Comparison of ENCODE assay signal across 17 cellular contexts in genomic region chr15:55230051-55230670, GRCh38. TPM values are rescaled to one million over a fixed set of nuclear protein-coding genes. Genes with fewer than 3 reads are reported as not detected.
DNase-seq lines count a peak whose midpoint lies in the region; ATAC-seq and TF ChIP-seq lines count a peak whose summit lies in the region.
"Had no signal": no experiment of that assay in that cellular context is flagged by ENCODE, and none has a peak within 500 bp of the region (broad histone marks: within the 10 kb centered on the region; RNA-seq: fewer than 3 reads in every experiment).

No MANE protein-coding gene starts in this region.

- intact Hi-C loops in upper lobe of right lung (cut with DNase I), result no loop called here

- TF ChIP-seq CTCF in upper lobe of right lung (IDR thresholded peaks at IDR 0.05), result no peak

- no peaks in the 10 kb centered on the region for H3K27me3 ChIP-seq in upper lobe of right lung
- H3K27me3 ChIP-seq: Peyer's patch, uterus had no signal

- no peak for ATAC-seq in stimulated activated naive CD8-positive, alpha-beta T cell treated with anti-CD3 and anti-CD28 coated beads, Interleukin-15, amount 100 ng/mL, for 72 hours
- ATAC-seq in upper lobe of right lung (peak; percentile 23), HG03521 (IDR thresholded peaks at IDR 0.05; ENCODE audit: unreplicated experiment) (no peak)

- H3K27ac Mint-ChIP-seq in stimulated activated naive CD8-positive, alpha-beta T cell treated with anti-CD3 and anti-CD28 coated beads, Interleukin-15, Interleukin-2, amounts not matched to agents 100 ng/mL and 50 ng/mL, for 24 hours, result peak overlapping the region; percentile 78
- H3K27ac Mint-ChIP-seq in stimulated activated naive CD8-positive, alpha-beta T cell treated with anti-CD3 and anti-CD28 coated beads, Interleukin-15, amount 100 ng/mL, for 72 hours, result peak overlapping the region in 1 of 2 donors; percentile 69
- peak overlapping the region; percentile 50 for H3K27ac Mint-ChIP-seq in activated naive CD8-positive, alpha-beta T cell
- peak overlapping the region; percentile 74 to 94 (median 91) for H3K27ac Mint-ChIP-seq in immature natural killer cell

- no peak for DNase-seq in stimulated activated naive CD8-positive, alpha-beta T cell treated with anti-CD3 and anti-CD28 coated beads, Interleukin-15, amount 100 ng/mL, for 72 hours
- DNase-seq in immature natural killer cell, result no peak
- DNase-seq in upper lobe of right lung, result no peak
- DNase-seq in NCI-H2029 treated with DMSO at 0.1 percent for 48 hours (lab: John Stamatoyannopoulos, UW), result no peak
- DNase-seq in effector CD4-positive, alpha-beta T cell, result no peak
- DNase-seq: activated CD4-positive, alpha-beta T cell treated with anti-CD3 and anti-CD28 coated beads, Interleukin-2, amount 50 U/mL, for 4 hours; activated naive CD4-positive, alpha-beta T cell treated with Interleukin-2 at 50 U/mL for 16 hours; KG1; mesendoderm; NCI-H1436 treated with DMSO at 0.1 percent for 48 hours; NCI-H524; Peyer's patch; posterior cingulate gyrus; uterus had no signal

- H3K36me3 Mint-ChIP-seq in stimulated activated naive CD8-positive, alpha-beta T cell treated with anti-CD3 and anti-CD28 coated beads, Interleukin-15, Interleukin-2, amounts not matched to agents 100 ng/mL and 50 ng/mL, for 24 hours (ENCODE audit: low read depth), result peaks cover 86% of the 10 kb centered on the region
- peaks cover 13% of the 10 kb centered on the region for H3K36me3 Mint-ChIP-seq in activated naive CD8-positive, alpha-beta T cell
- H3K36me3 Mint-ChIP-seq in immature natural killer cell, result peaks cover 7 to 35% (median 10%) of the 10 kb centered on the region in 3 donors

- H3K9me3 Mint-ChIP-seq in stimulated activated naive CD8-positive, alpha-beta T cell treated with anti-CD3 and anti-CD28 coated beads, Interleukin-15, Interleukin-2, amounts not matched to agents 100 ng/mL and 50 ng/mL, for 24 hours, result no peaks in the 10 kb centered on the region
- no peaks in the 10 kb centered on the region for H3K9me3 Mint-ChIP-seq in stimulated activated naive CD8-positive, alpha-beta T cell treated with anti-CD3 and anti-CD28 coated beads, Interleukin-15, amount 100 ng/mL, for 72 hours
- no peaks in the 10 kb centered on the region for H3K9me3 Mint-ChIP-seq in activated naive CD8-positive, alpha-beta T cell (ENCODE audit: low read depth)
- H3K9me3 Mint-ChIP-seq in immature natural killer cell, result no peaks in the 10 kb centered on the region

- no peak overlapping the region for H3K4me3 Mint-ChIP-seq in stimulated activated naive CD8-positive, alpha-beta T cell treated with anti-CD3 and anti-CD28 coated beads, Interleukin-15, Interleukin-2, amounts not matched to agents 100 ng/mL and 50 ng/mL, for 24 hours
- H3K4me3 Mint-ChIP-seq in stimulated activated naive CD8-positive, alpha-beta T cell treated with anti-CD3 and anti-CD28 coated beads, Interleukin-15, amount 100 ng/mL, for 72 hours, result no peak overlapping the region
- no peak overlapping the region for H3K4me3 Mint-ChIP-seq in activated naive CD8-positive, alpha-beta T cell
- peak overlapping the region; percentile 60 to 79 (median 77) for H3K4me3 Mint-ChIP-seq in immature natural killer cell

- no peaks in the 10 kb centered on the region for H3K4me1 ChIP-seq in upper lobe of right lung
- H3K4me1 ChIP-seq: Peyer's patch, uterus had no signal

- no peak overlapping the region for H3K27ac ChIP-seq in upper lobe of right lung
- H3K27ac ChIP-seq: Peyer's patch, uterus had no signal

- no peaks in the 10 kb centered on the region for H3K9me3 ChIP-seq in upper lobe of right lung
- H3K9me3 ChIP-seq: Peyer's patch, uterus had no signal

- H3K4me1 Mint-ChIP-seq in stimulated activated naive CD8-positive, alpha-beta T cell treated with anti-CD3 and anti-CD28 coated beads, Interleukin-15, Interleukin-2, amounts not matched to agents 100 ng/mL and 50 ng/mL, for 24 hours (ENCODE audit: low read depth), result peaks cover 40% of the 10 kb centered on the region
- peaks cover 34% of the 10 kb centered on the region for H3K4me1 Mint-ChIP-seq in stimulated activated naive CD8-positive, alpha-beta T cell treated with anti-CD3 and anti-CD28 coated beads, Interleukin-15, amount 100 ng/mL, for 72 hours
- peaks cover 15% of the 10 kb centered on the region for H3K4me1 Mint-ChIP-seq in activated naive CD8-positive, alpha-beta T cell (ENCODE audit: low read depth)
- H3K4me1 Mint-ChIP-seq in immature natural killer cell, result peaks cover 37 to 40% of the 10 kb centered on the region in 2 donors

- no peak overlapping the region for H3K4me3 ChIP-seq in upper lobe of right lung
- H3K4me3 ChIP-seq: Peyer's patch, uterus had no signal

- H3K36me3 ChIP-seq in upper lobe of right lung, result peaks cover 34% of the 10 kb centered on the region
- H3K36me3 ChIP-seq: Peyer's patch, uterus had no signal

- H3K27me3 Mint-ChIP-seq in stimulated activated naive CD8-positive, alpha-beta T cell treated with anti-CD3 and anti-CD28 coated beads, Interleukin-15, Interleukin-2, amounts not matched to agents 100 ng/mL and 50 ng/mL, for 24 hours, result no peaks in the 10 kb centered on the region
- no peaks in the 10 kb centered on the region for H3K27me3 Mint-ChIP-seq in stimulated activated naive CD8-positive, alpha-beta T cell treated with anti-CD3 and anti-CD28 coated beads, Interleukin-15, amount 100 ng/mL, for 72 hours
- H3K27me3 Mint-ChIP-seq in activated naive CD8-positive, alpha-beta T cell, result no peaks in the 10 kb centered on the region
- H3K27me3 Mint-ChIP-seq in immature natural killer cell (ENCODE audit: low read depth in 3 of 3), result no peaks in the 10 kb centered on the region

RNA-seq across cellular contexts. Expression of gene RSL24D1, which starts 33.4 kb away (rescaled TPM):
- polyA plus RNA-seq in immature natural killer cell, result 100 to 1,000 TPM in 2 of 3 donors, 10 to 100 TPM in 1; 76.2 to 123 (median 105) TPM
- 62.1 TPM for total RNA-seq in upper lobe of right lung

RNA-seq across cellular contexts. Expression of gene RAB27A, which starts 59.5 kb away (rescaled TPM):
- polyA plus RNA-seq in immature natural killer cell, result 100 to 1,000 TPM in 2 of 3 donors, 10 to 100 TPM in 1; 99.6 to 157 (median 150) TPM
- 72.5 TPM for total RNA-seq in upper lobe of right lung

Comparison
In these comparisons a context has a peak if more than half of its experiments do, and no peak if none do; other contexts are left out.
1. H3K4me3 Mint-ChIP-seq: peak in immature natural killer cell (5 of 5); none in stimulated activated naive CD8-positive, alpha-beta T cell treated with anti-CD3 and anti-CD28 coated beads, Interleukin-15, Interleukin-2, amounts not matched to agents 100 ng/mL and 50 ng/mL, for 24 hours (single experiment), stimulated activated naive CD8-positive, alpha-beta T cell treated with anti-CD3 and anti-CD28 coated beads, Interleukin-15, amount 100 ng/mL, for 72 hours (0 of 2) and activated naive CD8-positive, alpha-beta T cell (single experiment).